In genomic region chr20:1651268-1651667, GRCh38 we compare ENCODE assay signal across 25 cellular contexts. TPM values are rescaled to one million over a fixed set of nuclear protein-coding genes. Genes with fewer than 3 reads are reported as not detected.
DNase-seq lines count a peak whose midpoint lies in the region; ATAC-seq and TF ChIP-seq lines count a peak whose summit lies in the region.
"Had no signal": no experiment of that assay in that cellular context is flagged by ENCODE, and none has a peak within 500 bp of the region (broad histone marks: within the 10 kb centered on the region; RNA-seq: fewer than 3 reads in every experiment).

No MANE protein-coding gene starts in this region.

- H3K9me3 Mint-ChIP-seq in activated T-cell treated with anti-CD3 and anti-CD28 coated beads, Interleukin-2, amount 50 U/mL, for 24 hours, result no peaks in the 10 kb centered on the region
- peaks cover 3% of the 10 kb centered on the region for H3K9me3 Mint-ChIP-seq in activated T-cell treated with anti-CD3 and anti-CD28 coated beads, Interleukin-2, amount 50 U/mL, for 4 hours
- H3K9me3 Mint-ChIP-seq in CD8-positive, alpha-beta memory T cell, result peaks cover 0 to 7% (median 4%) of the 10 kb centered on the region in 5 donors
- H3K9me3 Mint-ChIP-seq: GM23338; neural crest cell; stimulated activated memory B cell treated with anti-CD40 and anti-IgM and Interleukin-4, amounts not matched to agents 10 μg/mL and 1 μg/mL and 100 μg/mL, for 72 hours had no signal

- H3K36me3 Mint-ChIP-seq in activated T-cell treated with anti-CD3 and anti-CD28 coated beads, Interleukin-2, amount 50 U/mL, for 24 hours (ENCODE audit: low read depth), result peaks cover 71% of the 10 kb centered on the region
- H3K36me3 Mint-ChIP-seq in activated T-cell treated with anti-CD3 and anti-CD28 coated beads, Interleukin-2, amount 50 U/mL, for 4 hours (ENCODE audit: insufficient read depth), result peaks cover 31% of the 10 kb centered on the region
- peaks cover 18 to 55% (median 39%) of the 10 kb centered on the region in 3 donors for H3K36me3 Mint-ChIP-seq in CD8-positive, alpha-beta memory T cell
- peaks cover 4% of the 10 kb centered on the region for H3K36me3 Mint-ChIP-seq in T-helper 17 cell (ENCODE audit: low read depth)
- H3K36me3 Mint-ChIP-seq: stimulated activated memory B cell treated with anti-CD40 and anti-IgM and Interleukin-4, amounts not matched to agents 10 μg/mL and 1 μg/mL and 100 μg/mL, for 72 hours had no signal

- POLR2A ChIA-PET in CD8-positive, alpha-beta memory T cell (lab: Charles Lee), result interaction anchor here (1.2 to 1.5 kb wide), 2 partner anchors 14 to 84 kb away, joined by 3 to 4 read pairs; no protein-coding TSS in a partner anchor

- no peak for TF ChIP-seq EP300 in gastroesophageal sphincter (IDR thresholded peaks at IDR 0.05)

- no peaks in the 10 kb centered on the region for H3K27me3 Mint-ChIP-seq in activated T-cell treated with anti-CD3 and anti-CD28 coated beads, Interleukin-2, amount 50 U/mL, for 24 hours
- no peaks in the 10 kb centered on the region for H3K27me3 Mint-ChIP-seq in activated T-cell treated with anti-CD3 and anti-CD28 coated beads, Interleukin-2, amount 50 U/mL, for 4 hours (ENCODE audit: low read depth)
- no peaks in the 10 kb centered on the region for H3K27me3 Mint-ChIP-seq in CD8-positive, alpha-beta memory T cell
- no peaks in the 10 kb centered on the region for H3K27me3 Mint-ChIP-seq in T-helper 17 cell

- H3K4me3 ChIP-seq in CD8-positive, alpha-beta memory T cell (ENCODE audit: low read length), result peak overlapping the region; percentile 3
- peak overlapping the region; percentile 20 for H3K4me3 ChIP-seq in effector memory CD4-positive, alpha-beta T cell (ENCODE audit: insufficient read depth, low read depth, low read length, poor library complexity, severe bottlenecking)
- no peak overlapping the region for H3K4me3 ChIP-seq in gastroesophageal sphincter
- H3K4me3 ChIP-seq: cardiac muscle cell, GM23338, left ventricle myocardium inferior, MG63, prostate gland, thyroid gland had no signal

- no peak overlapping the region for H3K4me3 Mint-ChIP-seq in activated T-cell treated with anti-CD3 and anti-CD28 coated beads, Interleukin-2, amount 50 U/mL, for 24 hours
- no peak overlapping the region for H3K4me3 Mint-ChIP-seq in activated T-cell treated with anti-CD3 and anti-CD28 coated beads, Interleukin-2, amount 50 U/mL, for 4 hours
- H3K4me3 Mint-ChIP-seq in CD8-positive, alpha-beta memory T cell, result peak overlapping the region; percentile 12 to 82 (median 76)
- peak overlapping the region; percentile 85 for H3K4me3 Mint-ChIP-seq in T-helper 17 cell
- H3K4me3 Mint-ChIP-seq: GM23338; neural crest cell; stimulated activated memory B cell treated with anti-CD40 and anti-IgM and Interleukin-4, amounts not matched to agents 10 μg/mL and 1 μg/mL and 100 μg/mL, for 72 hours had no signal

- H3K27ac Mint-ChIP-seq in activated T-cell treated with anti-CD3 and anti-CD28 coated beads, Interleukin-2, amount 50 U/mL, for 24 hours, result peak overlapping the region; percentile 55
- H3K27ac Mint-ChIP-seq in CD8-positive, alpha-beta memory T cell, result peak overlapping the region in 7 of 8 donors; percentile 48 to 92 (median 85)
- peak overlapping the region; percentile 56 for H3K27ac Mint-ChIP-seq in T-helper 17 cell
- H3K27ac Mint-ChIP-seq: GM23338; stimulated activated memory B cell treated with anti-CD40 and anti-IgM and Interleukin-4, amounts not matched to agents 10 μg/mL and 1 μg/mL and 100 μg/mL, for 72 hours had no signal

- H3K36me3 ChIP-seq in CD8-positive, alpha-beta memory T cell (ENCODE audit: insufficient read depth, low read length), result peaks cover 15% of the 10 kb centered on the region
- peaks cover 20% of the 10 kb centered on the region for H3K36me3 ChIP-seq in effector memory CD4-positive, alpha-beta T cell (ENCODE audit: control insufficient read depth, insufficient read depth, low read length)
- H3K36me3 ChIP-seq in gastroesophageal sphincter, result no peaks in the 10 kb centered on the region
- H3K36me3 ChIP-seq: cardiac muscle cell, left ventricle myocardium inferior, MG63, prostate gland, thyroid gland had no signal

- H3K4me1 ChIP-seq in CD8-positive, alpha-beta memory T cell (ENCODE audit: insufficient read depth, low read length), result peaks cover 80% of the 10 kb centered on the region
- H3K4me1 ChIP-seq in effector memory CD4-positive, alpha-beta T cell (ENCODE audit: control insufficient read depth, insufficient read depth, low read length, poor library complexity, severe bottlenecking), result peaks cover 18% of the 10 kb centered on the region
- H3K4me1 ChIP-seq in gastroesophageal sphincter, result no peaks in the 10 kb centered on the region
- H3K4me1 ChIP-seq: left ventricle myocardium inferior, prostate gland, thyroid gland had no signal

- no peaks in the 10 kb centered on the region for H3K27me3 ChIP-seq in CD8-positive, alpha-beta memory T cell (ENCODE audit: insufficient read depth, low read length, poor library complexity, severe bottlenecking)
- no peaks in the 10 kb centered on the region for H3K27me3 ChIP-seq in effector memory CD4-positive, alpha-beta T cell (replicated peaks; ENCODE audit: control insufficient read depth, insufficient read depth, low read length, poor library complexity, severe bottlenecking)
- H3K27me3 ChIP-seq in gastroesophageal sphincter, result no peaks in the 10 kb centered on the region
- H3K27me3 ChIP-seq: cardiac muscle cell, MG63, thyroid gland had no signal

- CTCF ChIA-PET in CD8-positive, alpha-beta memory T cell (lab: Charles Lee), result interaction anchor here (0.8 to 1.2 kb wide), 3 partner anchors 46 to 90 kb away, joined by 3 to 4 read pairs (median 3); no protein-coding TSS in a partner anchor

- WGBS in gastroesophageal sphincter (ENCODE audit: low coverage in 1 of 2), 2 donors, result 45 to 64% methylated on average over 1 to 2 of the region's 2 CpGs

- H3K9me3 ChIP-seq in CD8-positive, alpha-beta memory T cell (ENCODE audit: low read length), result no peaks in the 10 kb centered on the region
- H3K9me3 ChIP-seq in T-helper 17 cell (ENCODE audit: control insufficient read depth, low read length, poor library complexity, severe bottlenecking) (no peaks in the 10 kb centered on the region), gastroesophageal sphincter (no peaks in the 10 kb centered on the region)
- H3K9me3 ChIP-seq in effector memory CD4-positive, alpha-beta T cell (ENCODE audit: control insufficient read depth, low read length), result peaks cover 3% of the 10 kb centered on the region
- H3K9me3 ChIP-seq: MG63, prostate gland, thyroid gland had no signal

- DNase-seq in activated T-cell treated with anti-CD3 and anti-CD28 coated beads, Interleukin-2, amount 50 U/mL, for 24 hours, result no peak
- DNase-seq in activated T-cell treated with anti-CD3 and anti-CD28 coated beads, Interleukin-2, amount 50 U/mL, for 4 hours, result no peak
- no peak for DNase-seq in CD8-positive, alpha-beta memory T cell
- no peak for DNase-seq in T-helper 17 cell
- no peak for DNase-seq in effector memory CD4-positive, alpha-beta T cell
- DNase-seq: activated CD4-positive, alpha-beta T cell treated with anti-CD3 and anti-CD28 coated beads for 1 hour; amniotic stem cell; DMS79 treated with DMSO at 0.1 percent for 48 hours; left ventricle myocardium inferior; MG63; NCI-H1694; NCI-H226; NK-92 treated with Interleukin-12 subunit alpha and Interleukin-12 subunit beta, amount 100 ng/mL, for 24 hours; stimulated activated CD4-positive, alpha-beta T cell treated with anti-CD3 and anti-CD28 coated beads, Interleukin-1b, Interleukin-23, amount 100 ng/mL, for 48 hours; thyroid gland had no signal

- no peak for TF ChIP-seq CTCF in gastroesophageal sphincter (IDR thresholded peaks at IDR 0.05)

- ATAC-seq in activated T-cell treated with anti-CD3 and anti-CD28 coated beads, Interleukin-2, amount 50 U/mL, for 4 hours, result no peak
- ATAC-seq in T-helper 17 cell (peak; percentile 49), GM19023 (IDR thresholded peaks at IDR 0.05; ENCODE audit: unreplicated experiment) (no peak), gastroesophageal sphincter (no peak)
- ATAC-seq: GM23338; stimulated activated memory B cell treated with anti-CD40 and anti-IgM and Interleukin-4, amounts not matched to agents 10 μg/mL and 1 μg/mL and 100 μg/mL, for 72 hours had no signal

- H3K4me1 Mint-ChIP-seq in activated T-cell treated with anti-CD3 and anti-CD28 coated beads, Interleukin-2, amount 50 U/mL, for 24 hours (ENCODE audit: low read depth), result peaks cover 87% of the 10 kb centered on the region
- peaks cover 81% of the 10 kb centered on the region for H3K4me1 Mint-ChIP-seq in activated T-cell treated with anti-CD3 and anti-CD28 coated beads, Interleukin-2, amount 50 U/mL, for 4 hours (ENCODE audit: low read depth)
- H3K4me1 Mint-ChIP-seq in CD8-positive, alpha-beta memory T cell, result peaks cover 68 to 91% (median 86%) of the 10 kb centered on the region in 3 donors
- H3K4me1 Mint-ChIP-seq in T-helper 17 cell, result peaks cover 47% of the 10 kb centered on the region
- H3K4me1 Mint-ChIP-seq: GM23338, neural crest cell had no signal

- TF ChIP-seq POLR2A in gastroesophageal sphincter (IDR thresholded peaks at IDR 0.05), result no peak

- no peak overlapping the region for H3K27ac ChIP-seq in CD8-positive, alpha-beta memory T cell (ENCODE audit: low read depth, low read length)
- H3K27ac ChIP-seq in effector memory CD4-positive, alpha-beta T cell (ENCODE audit: insufficient read depth, low read length, poor library complexity, severe bottlenecking), result no peak overlapping the region
- no peak overlapping the region for H3K27ac ChIP-seq in gastroesophageal sphincter
- H3K27ac ChIP-seq: cardiac muscle cell, epithelial cell of prostate, left ventricle myocardium inferior, prostate gland, thyroid gland had no signal

RNA-seq across cellular contexts. Expression of gene SIRPG, which starts 6.3 kb away (rescaled TPM):
- total RNA-seq in activated T-cell treated with anti-CD3 and anti-CD28 coated beads, Interleukin-2, amount 50 U/mL, for 4 hours, result 10 to 100 TPM; 11.6 to 13.3 (median 12.0) TPM
- 10 to 100 TPM in 1 of 2 experiments, 1 to 10 TPM in 1; 9.3 to 11.7 TPM for total RNA-seq in CD8-positive, alpha-beta memory T cell
- 149 TPM for polyA plus RNA-seq in CD8-positive, alpha-beta memory T cell
- total RNA-seq in T-helper 17 cell, result 10 to 100 TPM; 45.3 to 47.5 TPM
- under 1 TPM in 1 of 4 donors, not detected in 3; 0.62 TPM for total RNA-seq in gastroesophageal sphincter
- total RNA-seq: cardiac muscle cell, dermis microvascular lymphatic vessel endothelial cell, fibroblast of villous mesenchyme, GM23338, left ventricle myocardium inferior, neural crest cell, thyroid gland had no signal
- polyA plus RNA-seq: cardiac muscle cell, GM23338 had no signal

RNA-seq across cellular contexts. Expression of gene SIRPB1, which starts 31.5 kb away (rescaled TPM):
- under 1 TPM; 0.34 to 0.78 (median 0.73) TPM for total RNA-seq in activated T-cell treated with anti-CD3 and anti-CD28 coated beads, Interleukin-2, amount 50 U/mL, for 4 hours
- total RNA-seq in CD8-positive, alpha-beta memory T cell, result 1 to 10 TPM; 1.5 to 2.3 TPM
- polyA plus RNA-seq in CD8-positive, alpha-beta memory T cell, result 0.93 TPM
- total RNA-seq in T-helper 17 cell (1 to 10 TPM; 4.4 to 4.6 TPM), gastroesophageal sphincter (1 to 10 TPM; 3.4 to 6.9 (median 4.3) TPM)
- total RNA-seq: cardiac muscle cell, fibroblast of villous mesenchyme, GM23338 had no signal
- polyA plus RNA-seq: cardiac muscle cell, GM23338 had no signal

Comparison
In these comparisons a context has a peak if more than half of its experiments do, and no peak if none do; other contexts are left out.
1. H3K4me3 Mint-ChIP-seq: peak in CD8-positive, alpha-beta memory T cell (7 of 7) and T-helper 17 cell (single experiment); none in activated T-cell treated with anti-CD3 and anti-CD28 coated beads, Interleukin-2, amount 50 U/mL, for 24 hours (single experiment) and activated T-cell treated with anti-CD3 and anti-CD28 coated beads, Interleukin-2, amount 50 U/mL, for 4 hours (single experiment).
2. H3K4me3 ChIP-seq: peak in CD8-positive, alpha-beta memory T cell (single experiment) and effector memory CD4-positive, alpha-beta T cell (single experiment); none in gastroesophageal sphincter (0 of 2).
3. RNA of gene SIRPG, which starts 6.3 kb away (total RNA-seq): 45.3 to 47.5 TPM in T-helper 17 cell, 11.6 to 13.3 TPM in activated T-cell treated with anti-CD3 and anti-CD28 coated beads, Interleukin-2, amount 50 U/mL, for 4 hours and 9.3 to 11.7 TPM in CD8-positive, alpha-beta memory T cell; 0.62 TPM in gastroesophageal sphincter; every median in the first group is over 4 times any median in the second.
4. Peak in every context shown above with its lines, with median percentiles within 50 percentile points of each other: H3K27ac Mint-ChIP-seq.